10 cellular contexts compared by ENCODE assay signal in genomic region chr2:85405076-85405402, GRCh38. TPM values are rescaled to one million over a fixed set of nuclear protein-coding genes. Genes with fewer than 3 reads are reported as not detected.
A peak's percentile ranks its signal among the peaks of the same experiment; 100 is the strongest.
DNase-seq lines count a peak whose midpoint lies in the region; ATAC-seq and TF ChIP-seq lines count a peak whose summit lies in the region.
"Had no signal": no experiment of that assay in that cellular context is flagged by ENCODE, and none has a peak within 500 bp of the region (broad histone marks: within the 10 kb centered on the region; RNA-seq: fewer than 3 reads in every experiment).

No MANE protein-coding gene starts in this region.

- no peak for DNase-seq in IMR-90
- DNase-seq in astrocyte of the hippocampus (ENCODE audit: low read depth, low spot score): peak; percentile 12
- no peak for DNase-seq in neural progenitor cell (ENCODE audit: low spot score)
- no peak for DNase-seq in midbrain (lab: John Stamatoyannopoulos, UW)
- DNase-seq in NCI-H510A treated with DMSO at 0.1 percent for 48 hours (lab: John Stamatoyannopoulos, UW): no peak
- DNase-seq: NCI-H2029 had no signal

- H3K36me3 ChIP-seq in BLaER1 (peaks cover 19% of the 10 kb centered on the region), IMR-90 (ENCODE audit: control insufficient read depth, insufficient read depth, low read length) (peaks cover 7% of the 10 kb centered on the region), neural progenitor cell (no peaks in the 10 kb centered on the region)

- H3K36me3 Mint-ChIP-seq in neural progenitor cell: peaks cover 3% of the 10 kb centered on the region

- no peak overlapping the region for H3K14ac ChIP-seq in IMR-90 (replicated peaks; ENCODE audit: low read depth, low read length)

- POLR2A ChIA-PET in IMR-90 (lab: Charles Lee; ENCODE audit: unreplicated experiment): no interaction called here

- H2AFZ ChIP-seq in IMR-90 (replicated peaks; ENCODE audit: low read length, poor library complexity): peak overlapping the region; percentile 77
- H2AFZ ChIP-seq in neural progenitor cell (replicated peaks): no peak overlapping the region

- dilution Hi-C loops in IMR-90 (cut with HindIII; ENCODE audit: low sequenced_read_pairs, unreplicated experiment): no loop called here

- H4K5ac ChIP-seq in IMR-90 (ENCODE audit: low read depth, low read length): no peak overlapping the region

- H3K9ac ChIP-seq in BLaER1 (peak overlapping the region; percentile 68), IMR-90 (ENCODE audit: low read depth, low read length) (no peak overlapping the region), neural progenitor cell (no peak overlapping the region)

- TF ChIP-seq POLR2A in IMR-90 (IDR thresholded peaks at IDR 0.05; ENCODE audit: low read depth, low read length): no peak

- CTCF ChIA-PET in IMR-90 (lab: Yijun Ruan, JAX): no interaction called here

- H3K4me1 ChIP-seq in BLaER1: peaks cover 82% of the 10 kb centered on the region
- peaks cover 5% of the 10 kb centered on the region; the same call in 1 of the 2 replicates for H3K4me1 ChIP-seq in IMR-90 (ENCODE audit: control insufficient read depth, insufficient read depth, low read length)
- H3K4me1 ChIP-seq in neural progenitor cell: peaks cover 2% of the 10 kb centered on the region

- no peak overlapping the region for H3K56ac ChIP-seq in IMR-90 (ENCODE audit: extremely low read depth, insufficient read depth, low read length)

- H4K8ac ChIP-seq in IMR-90 (ENCODE audit: low read depth in 2 of 2, low read length in 2 of 2): no peak overlapping the region

- H4K20me1 ChIP-seq in BLaER1 (no peaks in the 10 kb centered on the region), IMR-90 (ENCODE audit: insufficient read depth, low read length) (no peaks in the 10 kb centered on the region), neural progenitor cell (ENCODE audit: low read depth) (no peaks in the 10 kb centered on the region)

- H3K4me3 ChIP-seq in BLaER1: peak overlapping the region; percentile 56
- no peak overlapping the region for H3K4me3 ChIP-seq in IMR-90 (ENCODE audit: insufficient read depth, low read depth, low read length)
- H3K4me3 ChIP-seq in neural progenitor cell: no peak overlapping the region

- peaks cover 13% of the 10 kb centered on the region for H3K27me3 Mint-ChIP-seq in neural progenitor cell (ENCODE audit: insufficient read depth, low read depth)

- TF ChIP-seq RAD21 in IMR-90 (IDR thresholded peaks at IDR 0.05; ENCODE audit: low read length): no peak

- no peaks in the 10 kb centered on the region for H3K79me2 ChIP-seq in neural progenitor cell (ENCODE audit: low read depth)

- H3K27ac Mint-ChIP-seq in neural progenitor cell: peak overlapping the region; percentile 78
- H3K27ac Mint-ChIP-seq: endodermal cell had no signal

- H3K27me3 ChIP-seq in BLaER1 (no peaks in the 10 kb centered on the region), IMR-90 (ENCODE audit: control insufficient read depth, insufficient read depth, low read length) (no peaks in the 10 kb centered on the region), neural progenitor cell (no peaks in the 10 kb centered on the region)

- H3K18ac ChIP-seq in IMR-90 (ENCODE audit: low read depth, low read length): no peak overlapping the region

- 60% methylated on average over 1 of the region's 4 CpGs; no CpG with 5 or more reads in 1 of the 2 experiments for WGBS in IMR-90 (ENCODE audit: extremely low coverage in 2 of 2, insufficient read length in 1 of 2), 2 experiments

- no peak overlapping the region for H4K91ac ChIP-seq in IMR-90 (ENCODE audit: insufficient read depth, low read depth, low read length)

- peak overlapping the region; percentile 93 for H3K4me2 ChIP-seq in BLaER1
- H3K4me2 ChIP-seq in IMR-90 (ENCODE audit: low read depth, low read length): no peak overlapping the region
- no peak overlapping the region for H3K4me2 ChIP-seq in neural progenitor cell

- H3F3A ChIP-seq in neural progenitor cell (ENCODE audit: low read depth): no peaks in the 10 kb centered on the region

- H2AK9ac ChIP-seq in IMR-90 (replicated peaks; ENCODE audit: low read depth, low read length, poor library complexity): no peak overlapping the region

- peaks cover 12% of the 10 kb centered on the region for H3K9me3 Mint-ChIP-seq in neural progenitor cell

- H3K4ac ChIP-seq in IMR-90 (ENCODE audit: low read depth, low read length): no peak overlapping the region

- in situ Hi-C loops in IMR-90 (cut with MboI; ENCODE audit: low sequenced_read_pairs): no loop called here

- no peak for TF ChIP-seq CTCF in IMR-90 (conservative IDR thresholded peaks at IDR 0.05; ENCODE audit: low read depth, low read length)
- TF ChIP-seq CTCF in neural progenitor cell (IDR thresholded peaks at IDR 0.05): no peak

- no peak overlapping the region for H2BK120ac ChIP-seq in IMR-90 (ENCODE audit: low read depth, low read length)

- peaks cover 19% of the 10 kb centered on the region for H3K4me1 Mint-ChIP-seq in neural progenitor cell

- no peak overlapping the region for H2BK5ac ChIP-seq in IMR-90 (ENCODE audit: low read depth, low read length, poor library complexity, severe bottlenecking)

- no peak overlapping the region for H2BK15ac ChIP-seq in IMR-90 (ENCODE audit: low read depth, low read length)

- no peaks in the 10 kb centered on the region; the same call in 1 of the 2 replicates for H3K9me1 ChIP-seq in IMR-90 (ENCODE audit: insufficient read depth, low read length)

- H3K27ac ChIP-seq in BLaER1 (peak overlapping the region; percentile 88), IMR-90 (ENCODE audit: insufficient read depth, low read length) (no peak overlapping the region), neural progenitor cell (no peak overlapping the region)

- peak overlapping the region; percentile 39 for H3K4me3 Mint-ChIP-seq in neural progenitor cell
- H3K4me3 Mint-ChIP-seq: endodermal cell had no signal

- intact Hi-C loops in IMR-90 (cut with micrococcal nuclease): no loop called here

- H2AK5ac ChIP-seq in IMR-90 (ENCODE audit: low read depth, low read length): no peak overlapping the region

- BruUV-seq in IMR-90 (replicated peaks; lab: Mats Ljungman, UMichigan): no TSS peak

- H3K23ac ChIP-seq in IMR-90 (ENCODE audit: low read depth, low read length): no peak overlapping the region

- no peak overlapping the region for H2BK20ac ChIP-seq in IMR-90 (ENCODE audit: low read depth, low read length)

- ATAC-seq in IMR-90 (ENCODE audit: low read depth) (no peak), HG03097 (IDR thresholded peaks at IDR 0.05; ENCODE audit: low FRiP score, unreplicated experiment) (no peak), HG03342 (IDR thresholded peaks at IDR 0.05; ENCODE audit: unreplicated experiment) (no peak)

- H3K79me1 ChIP-seq in IMR-90 (ENCODE audit: low read depth in 1 of 2, low read length in 2 of 2): peaks cover 9 to 32% of the 10 kb centered on the region in 2 experiments

- peaks cover 9% of the 10 kb centered on the region; the same call in 1 of the 2 replicates for H3K9me3 ChIP-seq in BLaER1
- H3K9me3 ChIP-seq in IMR-90 (ENCODE audit: control insufficient read depth, insufficient read depth, low read length): no peaks in the 10 kb centered on the region
- no peaks in the 10 kb centered on the region for H3K9me3 ChIP-seq in neural progenitor cell (ENCODE audit: low read depth)

TF ChIP-seq in IMR-90, 13 proteins besides CTCF, POLR2A, EP300 and RAD21 (continues in another document):
- no peak for TF ChIP-seq USF2 (IDR thresholded peaks at IDR 0.05; ENCODE audit: low read depth, low read length)
- no peak for TF ChIP-seq NFE2L2 (IDR thresholded peaks at IDR 0.05; ENCODE audit: low read depth, low read length)
- TF ChIP-seq SMC3 (IDR thresholded peaks at IDR 0.05; ENCODE audit: low read depth, low read length): no peak
- TF ChIP-seq CEBPB (IDR thresholded peaks at IDR 0.05; ENCODE audit: low read depth, low read length): no peak
- no peak for TF ChIP-seq MAZ (IDR thresholded peaks at IDR 0.05; ENCODE audit: borderline replicate concordance, low read depth, low read length)
- TF ChIP-seq CHD1 (IDR thresholded peaks at IDR 0.05; ENCODE audit: low read depth, low read length): no peak
- no peak for TF ChIP-seq MXI1 (IDR thresholded peaks at IDR 0.05; ENCODE audit: borderline replicate concordance, low read depth, low read length)

RNA-seq across cellular contexts. Expression of gene CAPG, which starts 5.1 kb away (rescaled TPM):
- total RNA-seq in IMR-90 (2012; rRNA removed): 53.3 and 79.9 TPM in 2 replicates
- polyA plus RNA-seq in IMR-90 (2012; rRNA removed): 98.3 and 122 TPM in 2 replicates
- polyA plus RNA-seq in IMR-90 (2012; cell fraction: cytosol; rRNA removed): 106 and 143 TPM in 2 replicates
- polyA plus RNA-seq in IMR-90 (2012; cell fraction: nucleus; rRNA removed; ENCODE audit: low replicate concordance): 43.3 and 75.0 TPM in 2 replicates
- total RNA-seq in neural progenitor cell (ENCODE audit: low replicate concordance): 23.9 TPM in 2 replicates

RNA-seq across cellular contexts. Expression of gene SH2D6, which starts 13.5 kb away (rescaled TPM):
- 0.36 TPM in 1 of 2 replicates, not detected in the other for total RNA-seq in IMR-90 (2012; rRNA removed)
- polyA plus RNA-seq in IMR-90 (2012; rRNA removed): 0.32 and 0.37 TPM in 2 replicates
- 0.16 TPM in 1 of 2 replicates, not detected in the other for polyA plus RNA-seq in IMR-90 (2012; cell fraction: cytosol; rRNA removed)
- 1.0 and 1.2 TPM in 2 replicates for polyA plus RNA-seq in IMR-90 (2012; cell fraction: nucleus; rRNA removed; ENCODE audit: low replicate concordance)
- 0.07 and 0.74 TPM in 2 replicates for total RNA-seq in neural progenitor cell (ENCODE audit: low replicate concordance)

RNA-seq across cellular contexts. Expression of gene ELMOD3, which starts 50.5 kb away (rescaled TPM):
- total RNA-seq in IMR-90 (2012; rRNA removed): 10.8 and 13.1 TPM in 2 replicates
- 19.2 and 20.7 TPM in 2 replicates for polyA plus RNA-seq in IMR-90 (2012; rRNA removed)
- polyA plus RNA-seq in IMR-90 (2012; cell fraction: cytosol; rRNA removed): 6.6 and 7.8 TPM in 2 replicates
- polyA plus RNA-seq in IMR-90 (2012; cell fraction: nucleus; rRNA removed; ENCODE audit: low replicate concordance): 72.0 and 88.6 TPM in 2 replicates
- total RNA-seq in neural progenitor cell (ENCODE audit: low replicate concordance): 21.5 and 28.1 TPM in 2 replicates

RNA-seq across cellular contexts. Expression of gene RETSAT, which starts 50.7 kb away (rescaled TPM):
- total RNA-seq in IMR-90 (2012; rRNA removed) (25.0 and 32.3 TPM in 2 replicates), neural progenitor cell (ENCODE audit: low replicate concordance) (13.3 and 19.0 TPM in 2 replicates)
- 22.8 and 25.6 TPM in 2 replicates for polyA plus RNA-seq in IMR-90 (2012; rRNA removed)
- polyA plus RNA-seq in IMR-90 (2012; cell fraction: cytosol; rRNA removed): 12.7 and 18.2 TPM in 2 replicates
- 30.4 and 42.7 TPM in 2 replicates for polyA plus RNA-seq in IMR-90 (2012; cell fraction: nucleus; rRNA removed; ENCODE audit: low replicate concordance)
